In the genomic region with DNA sequence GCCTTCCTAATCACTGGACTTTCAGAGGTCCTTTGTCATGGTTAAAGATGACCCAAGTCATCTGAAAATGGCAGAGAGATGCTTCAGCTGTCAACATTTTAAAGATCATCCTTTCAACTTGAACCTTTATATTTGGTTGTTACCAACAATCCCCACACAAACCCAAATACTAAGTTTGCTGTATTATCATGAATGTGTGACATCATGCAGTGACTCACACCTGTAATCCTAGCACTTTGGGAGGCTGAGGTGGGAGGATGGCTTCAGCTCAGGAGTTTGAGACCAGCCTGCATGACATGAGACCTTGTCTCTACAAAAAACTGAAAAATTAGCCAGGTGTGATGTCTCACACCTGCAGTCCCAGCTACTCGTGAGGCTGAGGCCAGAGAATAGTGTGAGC, we compare ENCODE assay signal across 24 cellular contexts. TPM values are rescaled to one million over a fixed set of nuclear protein-coding genes. Genes with fewer than 3 reads are reported as not detected.
"Had no signal": no experiment of that assay in that cellular context is flagged by ENCODE, and none has a peak within 500 bp of the region (broad histone marks: within the 10 kb centered on the region; RNA-seq: fewer than 3 reads in every experiment).

No MANE protein-coding gene starts in this region.

- H3K27ac ChIP-seq: dorsolateral prefrontal cortex, epithelial cell of prostate, heart right ventricle, lower lobe of right lung, prostate gland, right atrium auricular region, sigmoid colon, stomach, thyroid gland had no signal

- H3K4me1 ChIP-seq: heart right ventricle, lower lobe of right lung, prostate gland, right atrium auricular region, sigmoid colon, thyroid gland had no signal

- H3K4me3 ChIP-seq: dorsolateral prefrontal cortex, heart right ventricle, lower lobe of right lung, prostate gland, right atrium auricular region, sigmoid colon, stomach, thyroid gland had no signal

- H3K9me3 ChIP-seq: heart right ventricle, lower lobe of right lung, prostate gland, right atrium auricular region, sigmoid colon, stomach, thyroid gland had no signal

- H3K36me3 ChIP-seq: heart right ventricle, lower lobe of right lung, prostate gland, right atrium auricular region, sigmoid colon, stomach, thyroid gland had no signal

- ATAC-seq: esophagus mucosa; left ventricle myocardium superior; lower lobe of right lung; naive thymus-derived CD8-positive, alpha-beta T cell; stimulated activated effector memory CD8-positive, alpha-beta T cell treated with anti-CD3 and anti-CD28 coated beads, Interleukin-12 subunit alpha, Interleukin-12 subunit beta, amount 100 ng/mL, for 72 hours had no signal

- DNase-seq: dorsolateral prefrontal cortex; effector CD4-positive, alpha-beta T cell; foreskin melanocyte; glutamatergic neuron; heart right ventricle; hippocampal formation; left ventricle myocardium superior; lower lobe of right lung; naive thymus-derived CD8-positive, alpha-beta T cell; nephron progenitor cell; nucleus accumbens; sigmoid colon; stimulated activated CD4-positive, alpha-beta T cell treated with anti-CD3 and anti-CD28 coated beads, Interleukin-2, amount 100 ng/mL, for 24 hours; stimulated activated CD4-positive, alpha-beta T cell treated with anti-CD3 and anti-CD28 coated beads, Interleukin-4, amount 100 ng/mL, for 24 hours; stimulated activated naive CD4-positive, alpha-beta T cell treated with Interleukin-2 at 50 U/mL for 16 hours; stomach; thyroid gland; trophoblast cell had no signal

- FAIRE-seq: islet of Langerhans had no signal

- H3K27me3 ChIP-seq: dorsolateral prefrontal cortex, heart right ventricle, right atrium auricular region, sigmoid colon, stomach, thyroid gland had no signal

RNA-seq across cellular contexts. Expression of a gene that starts 55.2 kb away (rescaled TPM):
- polyA plus RNA-seq: naive thymus-derived CD8-positive, alpha-beta T cell had no signal
